Comparison of ENCODE assay signal across 1 cellular context in the genomic region with DNA sequence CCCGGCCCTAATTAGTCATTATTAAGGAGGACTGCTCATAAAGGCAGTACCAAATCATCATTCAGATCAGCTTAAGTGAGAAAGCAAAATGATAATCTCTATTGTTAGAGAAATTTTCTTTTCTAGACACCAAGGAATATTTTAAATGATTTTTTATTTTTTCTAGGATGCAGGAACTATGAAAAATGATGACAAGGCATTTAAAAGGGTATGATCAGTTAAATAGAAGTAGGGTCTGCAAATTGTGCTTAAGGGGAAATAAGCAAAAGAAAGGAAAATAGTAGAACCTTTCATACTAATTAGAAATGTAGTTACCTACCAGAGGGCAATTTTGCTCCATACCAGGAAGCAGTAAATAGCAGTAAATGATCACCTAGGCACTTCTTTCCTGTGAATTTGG.
TF ChIP-seq lines count a peak whose summit lies in the region.

No MANE protein-coding gene starts in this region.

TF ChIP-seq in K562, 482 proteins besides CTCF, POLR2A, EP300 and RAD21 (continued from another document):
- TF ChIP-seq ZBTB5 (IDR thresholded peaks at IDR 0.05) (no peak), ZNF586 (CRISPR knock-in tag; conservative IDR thresholded peaks at IDR 0.05) (no peak), MAFF (IDR thresholded peaks at IDR 0.05; ENCODE audit: low read length) (peak; percentile 91), ZNF165 (CRISPR knock-in tag; IDR thresholded peaks at IDR 0.05; ENCODE audit: borderline replicate concordance) (no peak), MED1 (CRISPR knock-in tag; IDR thresholded peaks at IDR 0.05; ENCODE audit: borderline replicate concordance) (no peak), TCF3 (CRISPR knock-in tag; IDR thresholded peaks at IDR 0.05) (no peak), C11orf30 (IDR thresholded peaks at IDR 0.05; ENCODE audit: low read depth) (peak; percentile 86), MAFG (tag; conservative IDR thresholded peaks at IDR 0.05) (peak; percentile 84), HLTF (IDR thresholded peaks at IDR 0.05) (no peak)
- TF ChIP-seq, protein P1, sequence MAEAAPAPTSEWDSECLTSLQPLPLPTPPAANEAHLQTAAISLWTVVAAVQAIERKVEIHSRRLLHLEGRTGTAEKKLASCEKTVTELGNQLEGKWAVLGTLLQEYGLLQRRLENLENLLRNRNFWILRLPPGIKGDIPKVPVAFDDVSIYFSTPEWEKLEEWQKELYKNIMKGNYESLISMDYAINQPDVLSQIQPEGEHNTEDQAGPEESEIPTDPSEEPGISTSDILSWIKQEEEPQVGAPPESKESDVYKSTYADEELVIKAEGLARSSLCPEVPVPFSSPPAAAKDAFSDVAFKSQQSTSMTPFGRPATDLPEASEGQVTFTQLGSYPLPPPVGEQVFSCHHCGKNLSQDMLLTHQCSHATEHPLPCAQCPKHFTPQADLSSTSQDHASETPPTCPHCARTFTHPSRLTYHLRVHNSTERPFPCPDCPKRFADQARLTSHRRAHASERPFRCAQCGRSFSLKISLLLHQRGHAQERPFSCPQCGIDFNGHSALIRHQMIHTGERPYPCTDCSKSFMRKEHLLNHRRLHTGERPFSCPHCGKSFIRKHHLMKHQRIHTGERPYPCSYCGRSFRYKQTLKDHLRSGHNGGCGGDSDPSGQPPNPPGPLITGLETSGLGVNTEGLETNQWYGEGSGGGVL (CRISPR knock-in tag; IDR thresholded peaks at IDR 0.05) = no peak
